ENCODE assay signal across 25 cellular contexts in the genomic region with DNA sequence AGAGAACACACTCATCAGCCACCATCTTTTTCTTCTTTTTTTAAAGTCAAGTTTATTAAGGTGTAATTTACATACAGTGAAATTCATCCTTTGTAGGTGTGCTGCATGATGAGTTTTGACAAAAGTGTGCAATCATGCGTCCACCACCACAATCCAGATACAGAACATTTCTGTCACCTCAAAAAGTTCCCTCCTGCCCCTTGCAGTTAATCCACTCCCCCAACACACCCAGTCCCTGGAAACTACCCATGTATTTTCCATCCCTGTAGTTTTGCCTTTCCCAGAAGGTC. TPM values are rescaled to one million over a fixed set of nuclear protein-coding genes. Genes with fewer than 3 reads are reported as not detected.
"Had no signal": no experiment of that assay in that cellular context is flagged by ENCODE, and none has a peak within 500 bp of the region (broad histone marks: within the 10 kb centered on the region; RNA-seq: fewer than 3 reads in every experiment).

No MANE protein-coding gene starts in this region.

- H3K27me3 Mint-ChIP-seq: memory B cell had no signal

- ATAC-seq: foreskin keratinocyte, left ventricle myocardium superior, natural killer cell had no signal

- DNase-seq: dermis blood vessel endothelial cell; effector memory CD4-positive, alpha-beta T cell; foreskin keratinocyte; left ventricle myocardium superior; natural killer cell; stimulated activated CD4-positive, alpha-beta T cell treated with anti-CD3 and anti-CD28 coated beads, Interleukin-12 subunit alpha, Interleukin-12 subunit beta, amount 100 ng/mL, for 4 hours; stimulated activated CD4-positive, alpha-beta T cell treated with anti-CD3 and anti-CD28 coated beads, Interleukin-1b, Interleukin-23, amount 100 ng/mL, for 48 hours; stimulated activated CD4-positive, alpha-beta T cell treated with anti-CD3 and anti-CD28 coated beads, Interleukin-4, amount 100 ng/mL, for 1 hour; stimulated activated CD8-positive, alpha-beta memory T cell treated with anti-CD3 and anti-CD28 coated beads, Interleukin-4, amount 100 ng/mL, for 48 hours; stimulated activated naive CD8-positive, alpha-beta T cell treated with anti-CD3 and anti-CD28 coated beads, Interleukin-15, Interleukin-2, amounts not matched to agents 100 U/mL and 50 U/mL, for 24 hours; upper lobe of left lung had no signal

- H3K9me3 ChIP-seq: prostate gland had no signal

- H3K4me2 ChIP-seq: smooth muscle cell had no signal

- H3K27me3 ChIP-seq: foreskin keratinocyte, right atrium auricular region, tibial nerve, upper lobe of left lung had no signal

- H3K9me3 Mint-ChIP-seq: natural killer cell had no signal

- H3K36me3 Mint-ChIP-seq: memory B cell, natural killer cell had no signal

- H3K4me3 Mint-ChIP-seq: memory B cell, natural killer cell, neural crest cell had no signal

- H3K4me3 ChIP-seq: coronary artery, esophagus muscularis mucosa, lung, prostate gland, right atrium auricular region, smooth muscle cell, thoracic aorta, tibial nerve, upper lobe of left lung had no signal

- FAIRE-seq: endothelial cell of umbilical vein, keratinocyte, urothelium cell line had no signal

- H3K4me1 Mint-ChIP-seq: natural killer cell, neural crest cell had no signal

- H3K27ac ChIP-seq: coronary artery, esophagus muscularis mucosa, foreskin keratinocyte, prostate gland, right atrium auricular region, thoracic aorta, upper lobe of left lung had no signal

- H3K36me3 ChIP-seq: esophagus muscularis mucosa, prostate gland, right atrium auricular region, thoracic aorta, tibial nerve, upper lobe of left lung had no signal

- H3K27ac Mint-ChIP-seq: memory B cell, natural killer cell had no signal

- H3K4me1 ChIP-seq: esophagus muscularis mucosa, foreskin keratinocyte, prostate gland, right atrium auricular region, upper lobe of left lung had no signal

RNA-seq across cellular contexts. Expression of gene KIAA1549L, which starts 8.0 kb away (rescaled TPM):
- total RNA-seq: mononuclear cell, natural killer cell had no signal
